1 cellular context compared by ENCODE assay signal in the genomic region with DNA sequence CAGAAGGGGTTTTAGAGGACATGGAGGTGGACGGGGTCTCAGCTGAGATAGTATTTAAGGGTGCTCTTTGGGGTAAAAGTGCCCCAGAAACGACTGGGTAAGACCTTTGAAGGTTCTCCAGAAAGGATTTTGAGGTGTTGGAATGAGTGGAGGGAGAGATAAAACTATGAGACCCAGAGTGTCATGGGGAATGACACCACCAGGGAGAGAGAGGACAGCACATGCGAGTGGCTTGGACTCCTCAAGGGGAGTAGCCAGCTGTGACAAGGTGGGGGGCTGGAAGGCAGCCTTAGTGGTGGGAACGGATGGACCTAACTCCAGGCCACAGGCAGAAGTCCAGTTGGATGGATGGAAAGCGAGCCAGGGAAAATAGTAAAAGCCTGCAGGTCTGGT.
TF ChIP-seq lines count a peak whose summit lies in the region.

No MANE protein-coding gene starts in this region.

TF ChIP-seq in WTC11, 78 proteins besides CTCF, POLR2A, EP300 and RAD21 (continued from another document):
- TF ChIP-seq CBFB (CRISPR knock-in tag; IDR thresholded peaks at IDR 0.05; ENCODE audit: low read depth) (no peak), ZNF219 (CRISPR knock-in tag; IDR thresholded peaks at IDR 0.05; ENCODE audit: borderline replicate concordance) (no peak), NFYB (CRISPR knock-in tag; conservative IDR thresholded peaks at IDR 0.05; ENCODE audit: low read depth) (no peak), FOXJ3 (CRISPR knock-in tag; IDR thresholded peaks at IDR 0.05; ENCODE audit: borderline replicate concordance) (no peak), ESRRA (CRISPR knock-in tag; IDR thresholded peaks at IDR 0.05; ENCODE audit: borderline replicate concordance) (no peak), OVOL2 (CRISPR knock-in tag; IDR thresholded peaks at IDR 0.05; ENCODE audit: borderline replicate concordance) (no peak)
- TF ChIP-seq, protein P1, sequence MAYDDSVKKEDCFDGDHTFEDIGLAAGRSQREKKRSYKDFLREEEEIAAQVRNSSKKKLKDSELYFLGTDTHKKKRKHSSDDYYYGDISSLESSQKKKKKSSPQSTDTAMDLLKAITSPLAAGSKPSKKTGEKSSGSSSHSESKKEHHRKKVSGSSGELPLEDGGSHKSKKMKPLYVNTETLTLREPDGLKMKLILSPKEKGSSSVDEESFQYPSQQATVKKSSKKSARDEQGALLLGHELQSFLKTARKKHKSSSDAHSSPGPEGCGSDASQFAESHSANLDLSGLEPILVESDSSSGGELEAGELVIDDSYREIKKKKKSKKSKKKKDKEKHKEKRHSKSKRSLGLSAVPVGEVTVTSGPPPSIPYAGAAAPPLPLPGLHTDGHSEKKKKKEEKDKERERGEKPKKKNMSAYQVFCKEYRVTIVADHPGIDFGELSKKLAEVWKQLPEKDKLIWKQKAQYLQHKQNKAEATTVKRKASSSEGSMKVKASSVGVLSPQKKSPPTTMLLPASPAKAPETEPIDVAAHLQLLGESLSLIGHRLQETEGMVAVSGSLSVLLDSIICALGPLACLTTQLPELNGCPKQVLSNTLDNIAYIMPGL (CRISPR knock-in tag; IDR thresholded peaks at IDR 0.05): no peak
